Comparison of ENCODE assay signal across 28 cellular contexts in the genomic region with DNA sequence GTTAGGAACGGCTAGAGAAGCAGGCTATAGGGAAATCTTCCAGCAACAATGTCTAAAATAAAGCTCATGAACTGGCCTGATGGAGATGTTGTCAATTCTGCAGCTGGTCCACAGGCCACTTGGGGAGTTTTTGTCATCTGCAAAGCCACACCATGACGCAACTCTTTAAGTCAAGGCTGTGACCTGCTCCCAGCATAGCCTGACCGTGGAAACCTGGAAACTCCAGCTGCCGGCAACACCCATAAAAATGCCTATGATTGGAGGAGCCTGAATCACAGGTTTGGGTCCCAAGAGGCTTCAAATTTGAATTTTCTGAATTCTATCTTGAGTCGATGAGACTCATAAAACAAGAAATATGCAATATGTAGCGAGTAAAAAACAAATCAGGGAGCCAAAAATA.
"Had no signal": no experiment of that assay in that cellular context is flagged by ENCODE, and none has a peak within 500 bp of the region (broad histone marks: within the 10 kb centered on the region; RNA-seq: fewer than 3 reads in every experiment).

No MANE protein-coding gene starts in this region.

- H3K9me3 Mint-ChIP-seq: mesothelial cell of epicardium, neural crest cell had no signal

- H3K36me3 ChIP-seq: left lung, pancreas, prostate gland, stomach, thyroid gland, transverse colon, upper lobe of right lung had no signal

- H3K4me3 ChIP-seq: left lung, lung, pancreas, prostate gland, skin epidermis, stomach, testis, thyroid gland, transverse colon, upper lobe of right lung had no signal

- DNase-seq: hippocampal formation; kidney; left colon; left lung; mesendoderm; naive B cell; nucleus accumbens; pancreas; retina; right cardiac atrium; stimulated activated CD4-positive, alpha-beta T cell treated with anti-CD3 and anti-CD28 coated beads, Interleukin-12 subunit alpha, Interleukin-12 subunit beta, amount 100 ng/mL, for 4 hours; stimulated activated CD4-positive, alpha-beta T cell treated with anti-CD3 and anti-CD28 coated beads, Interleukin-15, amount 100 ng/mL, for 24 hours; stimulated activated CD4-positive, alpha-beta T cell treated with anti-CD3 and anti-CD28 coated beads, Interleukin-2, amount 100 ng/mL, for 24 hours; stimulated activated CD4-positive, alpha-beta T cell treated with anti-CD3 and anti-CD28 coated beads, Interleukin-4, amount 100 ng/mL, for 1 hour; stimulated activated naive B cell treated with anti-CD40 and anti-IgM and Interleukin-4, amounts not matched to agents 10 μg/mL and 1 μg/mL and 100 μg/mL, for 72 hours; stimulated activated naive CD8-positive, alpha-beta T cell treated with anti-CD3 and anti-CD28 coated beads, Interleukin-15, Interleukin-2, amounts not matched to agents 100 U/mL and 50 U/mL, for 24 hours; stomach; testis; thyroid gland; transverse colon; upper lobe of right lung had no signal

- H3K4me1 Mint-ChIP-seq: naive B cell; neural crest cell; stimulated activated naive B cell treated with anti-CD40 and anti-IgM and Interleukin-4, amounts not matched to agents 10 μg/mL and 1 μg/mL and 100 μg/mL, for 72 hours had no signal

- H3K27ac ChIP-seq: left lung, pancreas, prostate gland, skin epidermis, stomach, testis, thyroid gland, transverse colon, upper lobe of right lung had no signal

- H3K36me3 Mint-ChIP-seq: mesothelial cell of epicardium; naive B cell; natural killer cell treated with Interleukin-12 subunit alpha and Interleukin-12 subunit beta and Interleukin-15 and Interleukin-18, amount 100 ng/mL, for 72 hours; stimulated activated naive B cell treated with anti-CD40 and anti-IgM and Interleukin-4, amounts not matched to agents 10 μg/mL and 1 μg/mL and 100 μg/mL, for 72 hours had no signal

- H3K27me3 Mint-ChIP-seq: naive B cell; natural killer cell treated with Interleukin-12 subunit alpha and Interleukin-12 subunit beta and Interleukin-15 and Interleukin-18, amount 100 ng/mL, for 72 hours; stimulated activated naive B cell treated with anti-CD40 and anti-IgM and Interleukin-4, amounts not matched to agents 10 μg/mL and 1 μg/mL and 100 μg/mL, for 72 hours had no signal

- ATAC-seq: left colon; left lung; natural killer cell treated with Interleukin-12 subunit alpha and Interleukin-12 subunit beta and Interleukin-15 and Interleukin-18, amount 100 ng/mL, for 72 hours; pancreas; right cardiac atrium; sciatic nerve; stimulated activated naive B cell treated with anti-CD40 and anti-IgM and Interleukin-4, amounts not matched to agents 10 μg/mL and 1 μg/mL and 100 μg/mL, for 72 hours; stimulated activated naive CD8-positive, alpha-beta T cell treated with anti-CD3 and anti-CD28 coated beads, Interleukin-15, Interleukin-2, amounts not matched to agents 100 U/mL and 50 U/mL, for 24 hours; upper lobe of right lung had no signal

- H3K27ac Mint-ChIP-seq: mesothelial cell of epicardium; naive B cell; natural killer cell treated with Interleukin-12 subunit alpha and Interleukin-12 subunit beta and Interleukin-15 and Interleukin-18, amount 100 ng/mL, for 72 hours; stimulated activated naive B cell treated with anti-CD40 and anti-IgM and Interleukin-4, amounts not matched to agents 10 μg/mL and 1 μg/mL and 100 μg/mL, for 72 hours had no signal

- H3K4me3 Mint-ChIP-seq: mesothelial cell of epicardium; naive B cell; natural killer cell treated with Interleukin-12 subunit alpha and Interleukin-12 subunit beta and Interleukin-15 and Interleukin-18, amount 100 ng/mL, for 72 hours; neural crest cell; stimulated activated naive B cell treated with anti-CD40 and anti-IgM and Interleukin-4, amounts not matched to agents 10 μg/mL and 1 μg/mL and 100 μg/mL, for 72 hours had no signal

- H3K9me3 ChIP-seq: left lung, pancreas, prostate gland, stomach, testis, thyroid gland, transverse colon, upper lobe of right lung had no signal
